In genomic region chr1:87174726-87175237, GRCh38 we compare ENCODE assay signal across 18 cellular contexts.
DNase-seq lines count a peak whose midpoint lies in the region; ATAC-seq and TF ChIP-seq lines count a peak whose summit lies in the region.
"Had no signal": no experiment of that assay in that cellular context is flagged by ENCODE, and none has a peak within 500 bp of the region (broad histone marks: within the 10 kb centered on the region; RNA-seq: fewer than 3 reads in every experiment).

No MANE protein-coding gene starts in this region.

- H3K4me1 Mint-ChIP-seq in activated CD8-positive, alpha-beta T cell treated with anti-CD3 and anti-CD28 coated beads, Interleukin-2, amount 10 ng/mL, durations not matched to agents 7 days and 5 days (ENCODE audit: low read depth), result no peaks in the 10 kb centered on the region
- H3K4me1 Mint-ChIP-seq in activated CD8-positive, alpha-beta T cell treated with anti-CD3 and anti-CD28 coated beads for 36 hours (ENCODE audit: low read depth), result no peaks in the 10 kb centered on the region
- peaks cover 38% of the 10 kb centered on the region for H3K4me1 Mint-ChIP-seq in brain

- H3K36me3 Mint-ChIP-seq in activated CD8-positive, alpha-beta T cell treated with anti-CD3 and anti-CD28 coated beads, Interleukin-2, amount 10 ng/mL, durations not matched to agents 7 days and 5 days (ENCODE audit: low read depth), result no peaks in the 10 kb centered on the region
- H3K36me3 Mint-ChIP-seq in activated CD8-positive, alpha-beta T cell treated with anti-CD3 and anti-CD28 coated beads for 36 hours (ENCODE audit: low read depth), result no peaks in the 10 kb centered on the region
- no peaks in the 10 kb centered on the region for H3K36me3 Mint-ChIP-seq in brain

- H3K9me3 Mint-ChIP-seq in activated CD8-positive, alpha-beta T cell treated with anti-CD3 and anti-CD28 coated beads, Interleukin-2, amount 10 ng/mL, durations not matched to agents 7 days and 5 days (ENCODE audit: insufficient read depth), result no peaks in the 10 kb centered on the region
- no peaks in the 10 kb centered on the region for H3K9me3 Mint-ChIP-seq in activated CD8-positive, alpha-beta T cell treated with anti-CD3 and anti-CD28 coated beads for 36 hours
- H3K9me3 Mint-ChIP-seq in brain, result no peaks in the 10 kb centered on the region

- no peak overlapping the region for H3K27ac Mint-ChIP-seq in activated CD8-positive, alpha-beta T cell treated with anti-CD3 and anti-CD28 coated beads, Interleukin-2, amount 10 ng/mL, durations not matched to agents 7 days and 5 days
- H3K27ac Mint-ChIP-seq in activated CD8-positive, alpha-beta T cell treated with anti-CD3 and anti-CD28 coated beads for 36 hours, result no peak overlapping the region
- peak overlapping the region in 3 of 5 experiments; percentile 31 to 57 (median 40) for H3K27ac Mint-ChIP-seq in brain

- peaks cover 1% of the 10 kb centered on the region for H3K4me1 ChIP-seq in upper lobe of right lung
- H3K4me1 ChIP-seq: Caco-2, Peyer's patch had no signal

- H3K4me3 Mint-ChIP-seq in activated CD8-positive, alpha-beta T cell treated with anti-CD3 and anti-CD28 coated beads, Interleukin-2, amount 10 ng/mL, durations not matched to agents 7 days and 5 days, result no peak overlapping the region
- H3K4me3 Mint-ChIP-seq in activated CD8-positive, alpha-beta T cell treated with anti-CD3 and anti-CD28 coated beads for 36 hours, result no peak overlapping the region
- no peak overlapping the region for H3K4me3 Mint-ChIP-seq in brain

- intact Hi-C loops in activated CD8-positive, alpha-beta T cell treated with anti-CD3 and anti-CD28 coated beads for 36 hours (cut with micrococcal nuclease), result no loop called here
- intact Hi-C loops in upper lobe of right lung (cut with DNase I), result no loop called here

- DNase-seq in activated CD8-positive, alpha-beta T cell treated with anti-CD3 and anti-CD28 coated beads, Interleukin-2, amount 10 ng/mL, durations not matched to agents 7 days and 5 days, result peak; percentile 10
- DNase-seq in activated CD8-positive, alpha-beta T cell treated with anti-CD3 and anti-CD28 coated beads for 36 hours, result no peak
- peak; percentile 87 for DNase-seq in kidney tubule cell (ENCODE audit: low spot score)
- DNase-seq in upper lobe of right lung, result no peak
- no peak for DNase-seq in putamen (ENCODE audit: low spot score)
- DNase-seq in COR-L47 (lab: John Stamatoyannopoulos, UW), result no peak
- DNase-seq: Caco-2, DMS53, GM23248, MV-4-11, NCI-H1436 treated with DMSO at 0.1 percent for 48 hours, NCI-H446, Peyer's patch, SIG-M5 had no signal

- H3K4me3 ChIP-seq in upper lobe of right lung, result no peak overlapping the region
- H3K4me3 ChIP-seq: GM12878, GM23248, Peyer's patch had no signal

- no peaks in the 10 kb centered on the region for H3K27me3 ChIP-seq in upper lobe of right lung
- H3K27me3 ChIP-seq: Peyer's patch had no signal

- H3K9me3 ChIP-seq in upper lobe of right lung, result no peaks in the 10 kb centered on the region
- H3K9me3 ChIP-seq: Caco-2, Peyer's patch had no signal

- CTCF ChIA-PET in activated CD8-positive, alpha-beta T cell treated with anti-CD3 and anti-CD28 coated beads, Interleukin-2, amount 10 ng/mL, durations not matched to agents 7 days and 5 days (lab: Charles Lee), result no interaction called here
- CTCF ChIA-PET in activated CD8-positive, alpha-beta T cell treated with anti-CD3 and anti-CD28 coated beads for 36 hours (lab: Charles Lee), result no interaction called here

- no peak for TF ChIP-seq CTCF in activated CD8-positive, alpha-beta T cell treated with anti-CD3 and anti-CD28 coated beads for 36 hours (IDR thresholded peaks at IDR 0.05)
- TF ChIP-seq CTCF in brain (conservative IDR thresholded peaks at IDR 0.05), result no peak
- no peak for TF ChIP-seq CTCF in upper lobe of right lung (IDR thresholded peaks at IDR 0.05)

- POLR2A ChIA-PET in activated CD8-positive, alpha-beta T cell treated with anti-CD3 and anti-CD28 coated beads, Interleukin-2, amount 10 ng/mL, durations not matched to agents 7 days and 5 days (lab: Charles Lee), result no interaction called here
- POLR2A ChIA-PET in activated CD8-positive, alpha-beta T cell treated with anti-CD3 and anti-CD28 coated beads for 36 hours (lab: Charles Lee), result no interaction called here

- H3K36me3 ChIP-seq in upper lobe of right lung, result no peaks in the 10 kb centered on the region
- H3K36me3 ChIP-seq: Peyer's patch had no signal

- peaks cover 11% of the 10 kb centered on the region for H3K27me3 Mint-ChIP-seq in activated CD8-positive, alpha-beta T cell treated with anti-CD3 and anti-CD28 coated beads, Interleukin-2, amount 10 ng/mL, durations not matched to agents 7 days and 5 days (ENCODE audit: low read depth)
- peaks cover 26% of the 10 kb centered on the region for H3K27me3 Mint-ChIP-seq in activated CD8-positive, alpha-beta T cell treated with anti-CD3 and anti-CD28 coated beads for 36 hours
- H3K27me3 Mint-ChIP-seq in brain, result peaks cover 3% of the 10 kb centered on the region

- no peak for ATAC-seq in activated CD8-positive, alpha-beta T cell treated with anti-CD3 and anti-CD28 coated beads, Interleukin-2, amount 10 ng/mL, durations not matched to agents 7 days and 5 days
- no peak for ATAC-seq in activated CD8-positive, alpha-beta T cell treated with anti-CD3 and anti-CD28 coated beads for 36 hours
- ATAC-seq in upper lobe of right lung (peak; percentile 67), GM21723 (IDR thresholded peaks at IDR 0.05; ENCODE audit: unreplicated experiment) (no peak)
- ATAC-seq: GM12878 had no signal

- no peak overlapping the region for H3K27ac ChIP-seq in upper lobe of right lung
- H3K27ac ChIP-seq: C4-2B, GM23248, Peyer's patch had no signal

Comparison
In these comparisons a context has a peak if more than half of its experiments do, and no peak if none do; other contexts are left out.
1. DNase-seq: peak in activated CD8-positive, alpha-beta T cell treated with anti-CD3 and anti-CD28 coated beads, Interleukin-2, amount 10 ng/mL, durations not matched to agents 7 days and 5 days (single experiment) and kidney tubule cell (single experiment); none in activated CD8-positive, alpha-beta T cell treated with anti-CD3 and anti-CD28 coated beads for 36 hours (single experiment), upper lobe of right lung (single experiment), putamen (single experiment) and COR-L47 (single experiment).
2. H3K27ac Mint-ChIP-seq: peak in brain (3 of 5); none in activated CD8-positive, alpha-beta T cell treated with anti-CD3 and anti-CD28 coated beads, Interleukin-2, amount 10 ng/mL, durations not matched to agents 7 days and 5 days (single experiment) and activated CD8-positive, alpha-beta T cell treated with anti-CD3 and anti-CD28 coated beads for 36 hours (single experiment).